Comparison of ENCODE assay signal across 19 cellular contexts in genomic region chr1:2504224-2504948, GRCh38. TPM values are rescaled to one million over a fixed set of nuclear protein-coding genes. Genes with fewer than 3 reads are reported as not detected.
"Had no signal": no experiment of that assay in that cellular context is flagged by ENCODE, and none has a peak within 500 bp of the region (broad histone marks: within the 10 kb centered on the region; RNA-seq: fewer than 3 reads in every experiment).

No MANE protein-coding gene starts in this region.

- H3K9me3 Mint-ChIP-seq: activated T-helper 2 cell treated with anti-CD3 and anti-CD28 coated beads, Interferon-gamma antibody, Interleukin-2, Interleukin-4, amounts not matched to agents 10 μg/mL and 5 μg/mL and 100 μg/mL, durations not matched to agents 14 hours and 24 hours and 36 hours; neural crest cell; stimulated activated memory B cell treated with anti-CD40 and anti-IgM and Interleukin-4, amounts not matched to agents 10 μg/mL and 1 μg/mL and 100 μg/mL, for 72 hours; WTC11 had no signal

- DNase-seq: activated CD4-positive, alpha-beta T cell treated with anti-CD3 and anti-CD28 coated beads for 48 hours; activated naive CD4-positive, alpha-beta T cell treated with anti-CD3 and anti-CD28 coated beads, Interleukin-2, amount 50 U/mL, for 16 hours; amniotic stem cell; body of pancreas; central memory CD4-positive, alpha-beta T cell; cortex of kidney; effector CD8-positive, alpha-beta T cell; heart right ventricle; left ventricle myocardium inferior; mesenchymal stem cell; pancreas; tibial artery had no signal

- H3K4me3 ChIP-seq: body of pancreas, heart right ventricle, left ventricle myocardium inferior, pancreas, smooth muscle cell, tibial artery, vagina had no signal

- H3K4me2 ChIP-seq: smooth muscle cell had no signal

- H3K27me3 ChIP-seq: vagina had no signal

- H3K27me3 Mint-ChIP-seq: stimulated activated memory B cell treated with anti-CD40 and anti-IgM and Interleukin-4, amounts not matched to agents 10 μg/mL and 1 μg/mL and 100 μg/mL, for 72 hours had no signal

- H3K27ac Mint-ChIP-seq: activated T-helper 2 cell treated with anti-CD3 and anti-CD28 coated beads, Interferon-gamma antibody, Interleukin-2, Interleukin-4, amounts not matched to agents 10 μg/mL and 5 μg/mL and 100 μg/mL, durations not matched to agents 14 hours and 24 hours and 36 hours; stimulated activated memory B cell treated with anti-CD40 and anti-IgM and Interleukin-4, amounts not matched to agents 10 μg/mL and 1 μg/mL and 100 μg/mL, for 72 hours; WTC11 had no signal

- ATAC-seq: body of pancreas; heart right ventricle; pancreas; stimulated activated memory B cell treated with anti-CD40 and anti-IgM and Interleukin-4, amounts not matched to agents 10 μg/mL and 1 μg/mL and 100 μg/mL, for 72 hours had no signal

- H3K9me3 ChIP-seq: body of pancreas, heart right ventricle, left ventricle myocardium inferior, pancreas, tibial artery, vagina had no signal

- H3K27ac ChIP-seq: body of pancreas, heart right ventricle, left ventricle myocardium inferior, pancreas, tibial artery, vagina had no signal

- H3K4me1 ChIP-seq: body of pancreas, pancreas had no signal

- H3K4me3 Mint-ChIP-seq: neural crest cell; stimulated activated memory B cell treated with anti-CD40 and anti-IgM and Interleukin-4, amounts not matched to agents 10 μg/mL and 1 μg/mL and 100 μg/mL, for 72 hours; WTC11 had no signal

- H3K4me1 Mint-ChIP-seq: neural crest cell, WTC11 had no signal

RNA-seq across cellular contexts. Expression of gene HES5, which starts 25.7 kb away (rescaled TPM):
- total RNA-seq: activated T-helper 2 cell treated with anti-CD3 and anti-CD28 coated beads, Interferon-gamma antibody, Interleukin-2, Interleukin-4, amounts not matched to agents 10 μg/mL and 5 μg/mL and 100 μg/mL, durations not matched to agents 14 hours and 24 hours and 36 hours; body of pancreas; renal cortical epithelial cell; vagina; WTC11 had no signal

RNA-seq across cellular contexts. Expression of gene TNFRSF14, which starts 51.8 kb away (rescaled TPM):
- total RNA-seq: smooth muscle cell had no signal
- polyA plus RNA-seq: smooth muscle cell had no signal
